14 cellular contexts compared by ENCODE assay signal in genomic region chr11:43922974-43923326, GRCh38. TPM values are rescaled to one million over a fixed set of nuclear protein-coding genes. Genes with fewer than 3 reads are reported as not detected.
DNase-seq lines count a peak whose midpoint lies in the region; ATAC-seq, FAIRE-seq and TF ChIP-seq lines count a peak whose summit lies in the region.
"Had no signal": no experiment of that assay in that cellular context is flagged by ENCODE, and none has a peak within 500 bp of the region (broad histone marks: within the 10 kb centered on the region; RNA-seq: fewer than 3 reads in every experiment).

No MANE protein-coding gene starts in this region.

- H3K4me3 Mint-ChIP-seq in astrocyte (ENCODE audit: unreplicated experiment) = no peak overlapping the region
- H3K4me3 Mint-ChIP-seq: CD8-positive, alpha-beta T cell had no signal

- no peak for TF ChIP-seq EP300 in gastroesophageal sphincter (IDR thresholded peaks at IDR 0.05)
- peak; percentile 46 for TF ChIP-seq EP300 in ovary (IDR thresholded peaks at IDR 0.05)

- peak overlapping the region; percentile 81 for H3K27ac Mint-ChIP-seq in astrocyte (ENCODE audit: unreplicated experiment)
- H3K27ac Mint-ChIP-seq: CD8-positive, alpha-beta T cell had no signal

- peak overlapping the region; percentile 69 for H3K9ac ChIP-seq in astrocyte (ENCODE audit: low read length)

- TF ChIP-seq CTCF in astrocyte (IDR thresholded peaks at IDR 0.05; ENCODE audit: insufficient read depth, low read depth, low read length) (no peak), gastroesophageal sphincter (IDR thresholded peaks at IDR 0.05) (peak in 2 of 4 experiments; percentile 26 to 31), ovary (IDR thresholded peaks at IDR 0.05) (no peak), upper lobe of right lung (IDR thresholded peaks at IDR 0.05) (no peak)

- H2AFZ ChIP-seq in astrocyte (ENCODE audit: low read depth, low read length) = no peak overlapping the region

- peaks cover 3% of the 10 kb centered on the region for H3K27me3 Mint-ChIP-seq in astrocyte (ENCODE audit: low read depth, unreplicated experiment)

- peak overlapping the region; percentile 60 for H3K4me2 ChIP-seq in astrocyte (ENCODE audit: low read length)

- ATAC-seq in gastroesophageal sphincter = no peak
- ATAC-seq in upper lobe of right lung = no peak
- ATAC-seq: CD8-positive, alpha-beta T cell had no signal

- H3K4me1 ChIP-seq in astrocyte (ENCODE audit: insufficient read depth, low read length) (peaks cover 38% of the 10 kb centered on the region), gastroesophageal sphincter (peaks cover 12 to 90% (median 53%) of the 10 kb centered on the region in 3 donors), ovary (ENCODE audit: insufficient read depth) (peaks cover 56% of the 10 kb centered on the region), upper lobe of right lung (peaks cover 27% of the 10 kb centered on the region)

- H3K4me1 Mint-ChIP-seq in astrocyte (ENCODE audit: low read depth, unreplicated experiment) = peaks cover 46% of the 10 kb centered on the region

- DNase-seq in astrocyte (ENCODE audit: low read depth) = no peak
- peak in 1 of 5 donors; percentile 10 for DNase-seq in ovary
- no peak for DNase-seq in upper lobe of right lung
- no peak for DNase-seq in effector CD8-positive, alpha-beta T cell (lab: John Stamatoyannopoulos, UW)
- DNase-seq in posterior cingulate gyrus = no peak
- no peak for DNase-seq in H7
- DNase-seq: activated CD4-positive, alpha-beta T cell treated with anti-CD3 and anti-CD28 coated beads, Interleukin-2, amount 50 U/mL, for 1 hour; NCI-H446 treated with DMSO at 0.1 percent for 48 hours; T-helper 2 cell had no signal

- no peak overlapping the region for H3K4me3 ChIP-seq in astrocyte (ENCODE audit: insufficient read depth, low read depth, low read length)
- H3K4me3 ChIP-seq in gastroesophageal sphincter = no peak overlapping the region
- H3K4me3 ChIP-seq in ovary = no peak overlapping the region
- no peak overlapping the region for H3K4me3 ChIP-seq in upper lobe of right lung
- H3K4me3 ChIP-seq in H7 (ENCODE audit: insufficient read depth, low read depth, low read length) = no peak overlapping the region

- H3K27me3 ChIP-seq in astrocyte (ENCODE audit: insufficient read depth, low read length) (no peaks in the 10 kb centered on the region), gastroesophageal sphincter (no peaks in the 10 kb centered on the region), ovary (no peaks in the 10 kb centered on the region), upper lobe of right lung (no peaks in the 10 kb centered on the region), H7 (ENCODE audit: control insufficient read depth, insufficient read depth, low read length) (no peaks in the 10 kb centered on the region)

- H3K27ac ChIP-seq in astrocyte (ENCODE audit: low read depth, low read length) (peak overlapping the region; percentile 79), gastroesophageal sphincter (peak overlapping the region; percentile 48 to 89 (median 87)), ovary (peak overlapping the region; percentile 87 to 96), upper lobe of right lung (peak overlapping the region; percentile 65)

- no peaks in the 10 kb centered on the region for H3K9me3 ChIP-seq in astrocyte (ENCODE audit: insufficient read depth, low read depth, low read length)
- H3K9me3 ChIP-seq in gastroesophageal sphincter = no peaks in the 10 kb centered on the region
- no peaks in the 10 kb centered on the region for H3K9me3 ChIP-seq in ovary
- H3K9me3 ChIP-seq in upper lobe of right lung = no peaks in the 10 kb centered on the region

- H3K36me3 ChIP-seq in astrocyte (ENCODE audit: insufficient read depth, low read length) (peaks cover 16% of the 10 kb centered on the region), gastroesophageal sphincter (peaks cover 0 to 32% of the 10 kb centered on the region in 2 donors), ovary (no peaks in the 10 kb centered on the region), upper lobe of right lung (peaks cover 20% of the 10 kb centered on the region), H7 (replicated peaks; ENCODE audit: control insufficient read depth, insufficient read depth, low read length) (no peaks in the 10 kb centered on the region; the same call in 1 of the 2 replicates)

- 0 to 36% methylated on average over 2 to 4 of the region's 6 CpGs for WGBS in gastroesophageal sphincter (ENCODE audit: low coverage in 1 of 2), 2 donors
- 24 to 36% (median 30%) methylated on average over 6 of the region's 6 CpGs for WGBS in ovary, 3 donors

- intact Hi-C loops in ovary (cut with DNase I) = no loop called here
- intact Hi-C loops in upper lobe of right lung (cut with DNase I) = no loop called here
- intact Hi-C loops in posterior cingulate gyrus (cut with DNase I) = no loop called here

- no peak for FAIRE-seq in astrocyte (lab: Jason Lieb, UNC)
- FAIRE-seq: G401.6, GM18507, RCC 7860 had no signal

- H3K9me3 Mint-ChIP-seq in astrocyte (ENCODE audit: unreplicated experiment) = no peaks in the 10 kb centered on the region
- H3K9me3 Mint-ChIP-seq: CD8-positive, alpha-beta T cell had no signal

- H3K79me2 ChIP-seq in astrocyte (ENCODE audit: insufficient read depth, low read length) = no peaks in the 10 kb centered on the region

- peaks cover 6% of the 10 kb centered on the region for H3K36me3 Mint-ChIP-seq in astrocyte (ENCODE audit: low read depth, unreplicated experiment)

- peaks cover 3% of the 10 kb centered on the region for H4K20me1 ChIP-seq in astrocyte (ENCODE audit: insufficient read depth, low read length)

- no peak for TF ChIP-seq POLR2A in gastroesophageal sphincter (IDR thresholded peaks at IDR 0.05)
- no peak for TF ChIP-seq POLR2A in ovary (IDR thresholded peaks at IDR 0.05)

RNA-seq across cellular contexts. Expression of gene C11orf96, which starts 19.5 kb away (rescaled TPM):
- total RNA-seq in astrocyte (1.8 and 3.1 TPM in 2 replicates), gastroesophageal sphincter (100 to 1,000 TPM in 1 of 4 donors, 10 to 100 TPM in 3; 47.0 to 723 (median 71.2) TPM), ovary (1,000 to 10,000 TPM in 2 of 7 donors, 100 to 1,000 TPM in 5; 213 to 1,276 (median 506) TPM), upper lobe of right lung (139 TPM)
- polyA plus RNA-seq in ovary = 100 to 1,000 TPM in 1 of 2 donors, 10 to 100 TPM in 1; 35.9 to 218 TPM
- total RNA-seq in H7 (2014; rRNA removed; shearing (Covaris generic)) = 2.9 and 4.1 TPM in 2 replicates

RNA-seq across cellular contexts. Expression of gene ALKBH3, which starts 42.3 kb away (rescaled TPM):
- 24.8 and 30.5 TPM in 2 replicates for total RNA-seq in astrocyte
- 10 to 100 TPM; 24.0 to 41.3 (median 37.1) TPM for total RNA-seq in gastroesophageal sphincter
- 10 to 100 TPM; 25.4 to 53.5 (median 32.2) TPM for total RNA-seq in ovary
- 10 to 100 TPM; 30.4 to 36.6 TPM for polyA plus RNA-seq in ovary
- total RNA-seq in upper lobe of right lung = 27.7 TPM
- 15.7 and 16.3 TPM in 2 replicates for total RNA-seq in H7 (2014; rRNA removed; shearing (Covaris generic))
